In the genomic region with DNA sequence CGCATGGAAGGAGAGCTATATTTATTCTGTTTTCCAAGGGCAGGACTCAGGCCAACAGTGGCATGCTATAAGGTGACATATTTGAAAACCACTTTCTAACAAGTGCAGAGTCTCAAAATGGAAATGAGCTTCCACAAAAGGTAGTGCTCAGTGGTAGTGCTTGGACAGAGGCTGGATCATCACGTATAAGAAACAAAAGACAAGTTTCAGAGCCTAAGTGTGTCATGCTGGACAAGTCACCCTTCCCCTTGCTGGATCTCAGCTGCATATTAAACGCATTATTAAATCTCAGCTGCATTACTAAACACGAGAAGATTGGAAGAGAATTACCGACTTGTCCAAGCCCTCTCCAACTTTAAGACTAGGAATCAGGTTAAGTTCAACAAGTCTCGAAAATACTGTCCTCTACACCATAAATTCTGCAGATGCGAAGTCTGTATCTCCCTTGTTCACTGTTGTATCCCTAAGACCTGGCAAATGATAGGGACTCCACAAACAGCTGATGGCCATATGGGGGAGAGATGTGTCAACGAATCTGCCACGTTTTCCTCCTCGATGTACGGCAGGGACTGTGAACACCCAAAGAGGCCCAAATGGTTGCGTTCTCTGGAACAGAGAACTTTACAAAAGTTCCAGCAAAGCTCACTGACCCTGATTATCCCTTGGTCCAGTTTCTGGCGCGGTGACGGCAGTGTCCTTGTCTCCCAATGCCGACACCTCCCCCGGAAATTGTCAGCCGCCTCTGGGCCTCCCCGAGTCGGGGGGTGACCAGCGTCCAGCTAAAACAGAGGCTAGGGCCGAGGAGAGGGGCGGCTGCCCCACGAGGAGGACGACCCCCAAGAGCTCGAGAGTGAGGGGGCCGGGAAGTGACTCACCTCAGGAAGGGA, we compare ENCODE assay signal across 8 cellular contexts. TPM values are rescaled to one million over a fixed set of nuclear protein-coding genes. Genes with fewer than 3 reads are reported as not detected.
A peak's percentile ranks its signal among the peaks of the same experiment; 100 is the strongest.
DNase-seq lines count a peak whose midpoint lies in the region; ATAC-seq, FAIRE-seq and TF ChIP-seq lines count a peak whose summit lies in the region.

No MANE protein-coding gene starts in this region.

- H3K4me3 ChIP-seq in AG09309 (ENCODE audit: control insufficient read depth, low read depth, low read length), result peak overlapping the region; percentile 100
- peak overlapping the region; percentile 92 for H3K4me3 ChIP-seq in astrocyte of the cerebellum (ENCODE audit: low read depth, low read length)
- H3K4me3 ChIP-seq in kidney epithelial cell (ENCODE audit: low read depth, low read length), result peak overlapping the region; percentile 95

- DNase-seq in AG09309 (ENCODE audit: low read depth) (no peak), GM19238 (ENCODE audit: insufficient read length, low spot score) (peak; percentile 8), astrocyte of the cerebellum (ENCODE audit: low read depth) (no peak), kidney epithelial cell (ENCODE audit: low read depth) (no peak), LoVo (ENCODE audit: low spot score) (no peak), GM12892 (ENCODE audit: insufficient read length) (no peak)

- no peaks in the 10 kb centered on the region for H3K36me3 ChIP-seq in kidney epithelial cell (ENCODE audit: control insufficient read depth, insufficient read depth, low read length)

- no peak for TF ChIP-seq CTCF in AG09309 (IDR thresholded peaks at IDR 0.05; ENCODE audit: control insufficient read depth, insufficient read depth, low read depth, low read length, missing control alignments)
- no peak for TF ChIP-seq CTCF in astrocyte of the cerebellum (IDR thresholded peaks at IDR 0.05; ENCODE audit: low read depth, low read length, missing control alignments)
- no peak for TF ChIP-seq CTCF in kidney epithelial cell (IDR thresholded peaks at IDR 0.05; ENCODE audit: insufficient read depth, low read length, poor library complexity, severe bottlenecking)

- peak; percentile 24 for ATAC-seq in HG03378 (IDR thresholded peaks at IDR 0.05; ENCODE audit: unreplicated experiment)

- FAIRE-seq in GM12892 (lab: Jason Lieb, UNC), result no peak

- no peaks in the 10 kb centered on the region for H3K27me3 ChIP-seq in kidney epithelial cell (ENCODE audit: control insufficient read depth, insufficient read depth, low read length)

- TF ChIP-seq POLR2A in GM12892 (IDR thresholded peaks at IDR 0.05; ENCODE audit: low read depth, low read length), result no peak

- peak overlapping the region; percentile 45 for H3K27ac ChIP-seq in temporal lobe (ENCODE audit: low read depth, low read length)

- in situ Hi-C loops in astrocyte of the cerebellum (cut with HindIII; ENCODE audit: low sequenced_read_pairs), result loop anchor here (10.0 kb wide), 1 partner anchor 56 kb away; no protein-coding TSS in a partner anchor

RNA-seq across cellular contexts. Expression of a gene that starts 0.6 kb away (rescaled TPM):
- total RNA-seq in kidney epithelial cell (30.7 and 38.1 TPM in 2 replicates), temporal lobe (27.8 TPM)
- polyA plus RNA-seq in GM12892 (2012; ENCODE audit: missing spikeins), result 18.3 TPM

RNA-seq across cellular contexts. Expression of a gene that starts 32.3 kb away (rescaled TPM):
- 0.04 TPM in 1 of 2 replicates, not detected in the other for total RNA-seq in kidney epithelial cell
- 0.25 TPM for total RNA-seq in temporal lobe
- polyA plus RNA-seq in GM12892 (2012; ENCODE audit: missing spikeins), result 2.5 TPM
